ENCODE assay signal across 1 cellular context in the genomic region with DNA sequence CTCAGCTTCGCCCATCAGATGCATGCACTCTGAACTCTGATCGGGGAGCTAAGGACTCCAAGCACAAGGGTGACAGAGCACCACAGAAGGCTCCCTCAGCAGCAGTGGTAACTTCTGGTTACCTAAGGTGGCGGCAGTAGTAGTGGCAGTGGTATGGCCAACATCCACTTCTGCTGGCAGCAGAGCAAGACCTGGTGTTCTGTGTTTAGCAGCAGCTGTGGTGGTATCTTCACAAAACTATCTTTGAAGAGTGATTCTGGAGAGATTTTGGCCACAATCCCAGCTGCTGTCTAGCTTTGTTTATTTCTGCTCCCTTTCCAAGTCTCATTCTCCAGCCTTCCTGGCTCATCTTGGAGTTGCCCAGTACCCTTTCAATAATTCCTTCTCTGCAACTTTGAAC.
TF ChIP-seq lines count a peak whose summit lies in the region.

No MANE protein-coding gene starts in this region.

TF ChIP-seq in H1, 55 proteins besides CTCF, POLR2A, EP300 and RAD21 (continued from another document):
- TF ChIP-seq, protein P1, sequence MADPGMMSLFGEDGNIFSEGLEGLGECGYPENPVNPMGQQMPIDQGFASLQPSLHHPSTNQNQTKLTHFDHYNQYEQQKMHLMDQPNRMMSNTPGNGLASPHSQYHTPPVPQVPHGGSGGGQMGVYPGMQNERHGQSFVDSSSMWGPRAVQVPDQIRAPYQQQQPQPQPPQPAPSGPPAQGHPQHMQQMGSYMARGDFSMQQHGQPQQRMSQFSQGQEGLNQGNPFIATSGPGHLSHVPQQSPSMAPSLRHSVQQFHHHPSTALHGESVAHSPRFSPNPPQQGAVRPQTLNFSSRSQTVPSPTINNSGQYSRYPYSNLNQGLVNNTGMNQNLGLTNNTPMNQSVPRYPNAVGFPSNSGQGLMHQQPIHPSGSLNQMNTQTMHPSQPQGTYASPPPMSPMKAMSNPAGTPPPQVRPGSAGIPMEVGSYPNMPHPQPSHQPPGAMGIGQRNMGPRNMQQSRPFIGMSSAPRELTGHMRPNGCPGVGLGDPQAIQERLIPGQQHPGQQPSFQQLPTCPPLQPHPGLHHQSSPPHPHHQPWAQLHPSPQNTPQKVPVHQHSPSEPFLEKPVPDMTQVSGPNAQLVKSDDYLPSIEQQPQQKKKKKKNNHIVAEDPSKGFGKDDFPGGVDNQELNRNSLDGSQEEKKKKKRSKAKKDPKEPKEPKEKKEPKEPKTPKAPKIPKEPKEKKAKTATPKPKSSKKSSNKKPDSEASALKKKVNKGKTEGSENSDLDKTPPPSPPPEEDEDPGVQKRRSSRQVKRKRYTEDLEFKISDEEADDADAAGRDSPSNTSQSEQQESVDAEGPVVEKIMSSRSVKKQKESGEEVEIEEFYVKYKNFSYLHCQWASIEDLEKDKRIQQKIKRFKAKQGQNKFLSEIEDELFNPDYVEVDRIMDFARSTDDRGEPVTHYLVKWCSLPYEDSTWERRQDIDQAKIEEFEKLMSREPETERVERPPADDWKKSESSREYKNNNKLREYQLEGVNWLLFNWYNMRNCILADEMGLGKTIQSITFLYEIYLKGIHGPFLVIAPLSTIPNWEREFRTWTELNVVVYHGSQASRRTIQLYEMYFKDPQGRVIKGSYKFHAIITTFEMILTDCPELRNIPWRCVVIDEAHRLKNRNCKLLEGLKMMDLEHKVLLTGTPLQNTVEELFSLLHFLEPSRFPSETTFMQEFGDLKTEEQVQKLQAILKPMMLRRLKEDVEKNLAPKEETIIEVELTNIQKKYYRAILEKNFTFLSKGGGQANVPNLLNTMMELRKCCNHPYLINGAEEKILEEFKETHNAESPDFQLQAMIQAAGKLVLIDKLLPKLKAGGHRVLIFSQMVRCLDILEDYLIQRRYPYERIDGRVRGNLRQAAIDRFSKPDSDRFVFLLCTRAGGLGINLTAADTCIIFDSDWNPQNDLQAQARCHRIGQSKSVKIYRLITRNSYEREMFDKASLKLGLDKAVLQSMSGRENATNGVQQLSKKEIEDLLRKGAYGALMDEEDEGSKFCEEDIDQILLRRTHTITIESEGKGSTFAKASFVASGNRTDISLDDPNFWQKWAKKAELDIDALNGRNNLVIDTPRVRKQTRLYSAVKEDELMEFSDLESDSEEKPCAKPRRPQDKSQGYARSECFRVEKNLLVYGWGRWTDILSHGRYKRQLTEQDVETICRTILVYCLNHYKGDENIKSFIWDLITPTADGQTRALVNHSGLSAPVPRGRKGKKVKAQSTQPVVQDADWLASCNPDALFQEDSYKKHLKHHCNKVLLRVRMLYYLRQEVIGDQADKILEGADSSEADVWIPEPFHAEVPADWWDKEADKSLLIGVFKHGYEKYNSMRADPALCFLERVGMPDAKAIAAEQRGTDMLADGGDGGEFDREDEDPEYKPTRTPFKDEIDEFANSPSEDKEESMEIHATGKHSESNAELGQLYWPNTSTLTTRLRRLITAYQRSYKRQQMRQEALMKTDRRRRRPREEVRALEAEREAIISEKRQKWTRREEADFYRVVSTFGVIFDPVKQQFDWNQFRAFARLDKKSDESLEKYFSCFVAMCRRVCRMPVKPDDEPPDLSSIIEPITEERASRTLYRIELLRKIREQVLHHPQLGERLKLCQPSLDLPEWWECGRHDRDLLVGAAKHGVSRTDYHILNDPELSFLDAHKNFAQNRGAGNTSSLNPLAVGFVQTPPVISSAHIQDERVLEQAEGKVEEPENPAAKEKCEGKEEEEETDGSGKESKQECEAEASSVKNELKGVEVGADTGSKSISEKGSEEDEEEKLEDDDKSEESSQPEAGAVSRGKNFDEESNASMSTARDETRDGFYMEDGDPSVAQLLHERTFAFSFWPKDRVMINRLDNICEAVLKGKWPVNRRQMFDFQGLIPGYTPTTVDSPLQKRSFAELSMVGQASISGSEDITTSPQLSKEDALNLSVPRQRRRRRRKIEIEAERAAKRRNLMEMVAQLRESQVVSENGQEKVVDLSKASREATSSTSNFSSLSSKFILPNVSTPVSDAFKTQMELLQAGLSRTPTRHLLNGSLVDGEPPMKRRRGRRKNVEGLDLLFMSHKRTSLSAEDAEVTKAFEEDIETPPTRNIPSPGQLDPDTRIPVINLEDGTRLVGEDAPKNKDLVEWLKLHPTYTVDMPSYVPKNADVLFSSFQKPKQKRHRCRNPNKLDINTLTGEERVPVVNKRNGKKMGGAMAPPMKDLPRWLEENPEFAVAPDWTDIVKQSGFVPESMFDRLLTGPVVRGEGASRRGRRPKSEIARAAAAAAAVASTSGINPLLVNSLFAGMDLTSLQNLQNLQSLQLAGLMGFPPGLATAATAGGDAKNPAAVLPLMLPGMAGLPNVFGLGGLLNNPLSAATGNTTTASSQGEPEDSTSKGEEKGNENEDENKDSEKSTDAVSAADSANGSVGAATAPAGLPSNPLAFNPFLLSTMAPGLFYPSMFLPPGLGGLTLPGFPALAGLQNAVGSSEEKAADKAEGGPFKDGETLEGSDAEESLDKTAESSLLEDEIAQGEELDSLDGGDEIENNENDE (IDR thresholded peaks at IDR 0.05; ENCODE audit: insufficient replicate concordance, low read length), result no peak
- TF ChIP-seq KDM5A (IDR thresholded peaks at IDR 0.05; ENCODE audit: low read length) (no peak), SAP30 (IDR thresholded peaks at IDR 0.05; ENCODE audit: insufficient read depth, insufficient replicate concordance, low read length) (no peak), HDAC6 (IDR thresholded peaks at IDR 0.05; ENCODE audit: low read depth, low read length) (no peak), SIRT6 (IDR thresholded peaks at IDR 0.05; ENCODE audit: low read length) (no peak), NRF1 (IDR thresholded peaks at IDR 0.05; ENCODE audit: low read depth, low read length) (no peak), JUN (IDR thresholded peaks at IDR 0.05; ENCODE audit: low read depth, low read length) (no peak), JUND (IDR thresholded peaks at IDR 0.05; ENCODE audit: low read length) (no peak), TAF1 (IDR thresholded peaks at IDR 0.05; ENCODE audit: low read depth, low read length) (no peak), TCF12 (IDR thresholded peaks at IDR 0.05; ENCODE audit: low read depth, low read length) (no peak), BRCA1 (IDR thresholded peaks at IDR 0.05; ENCODE audit: low read depth, low read length) (no peak)
- TF ChIP-seq, protein P2, sequence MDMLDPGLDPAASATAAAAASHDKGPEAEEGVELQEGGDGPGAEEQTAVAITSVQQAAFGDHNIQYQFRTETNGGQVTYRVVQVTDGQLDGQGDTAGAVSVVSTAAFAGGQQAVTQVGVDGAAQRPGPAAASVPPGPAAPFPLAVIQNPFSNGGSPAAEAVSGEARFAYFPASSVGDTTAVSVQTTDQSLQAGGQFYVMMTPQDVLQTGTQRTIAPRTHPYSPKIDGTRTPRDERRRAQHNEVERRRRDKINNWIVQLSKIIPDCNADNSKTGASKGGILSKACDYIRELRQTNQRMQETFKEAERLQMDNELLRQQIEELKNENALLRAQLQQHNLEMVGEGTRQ (IDR thresholded peaks at IDR 0.05; ENCODE audit: low read length), result no peak
- TF ChIP-seq, protein P3, sequence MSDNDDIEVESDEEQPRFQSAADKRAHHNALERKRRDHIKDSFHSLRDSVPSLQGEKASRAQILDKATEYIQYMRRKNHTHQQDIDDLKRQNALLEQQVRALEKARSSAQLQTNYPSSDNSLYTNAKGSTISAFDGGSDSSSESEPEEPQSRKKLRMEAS (IDR thresholded peaks at IDR 0.05), result no peak
